In genomic region chr1:25544819-25545218, GRCh38 we compare ENCODE assay signal across 8 cellular contexts. TPM values are rescaled to one million over a fixed set of nuclear protein-coding genes. Genes with fewer than 3 reads are reported as not detected.
DNase-seq lines count a peak whose midpoint lies in the region; ATAC-seq and TF ChIP-seq lines count a peak whose summit lies in the region.

No MANE protein-coding gene starts in this region.

- no peaks in the 10 kb centered on the region for H3K9me3 Mint-ChIP-seq in activated T-cell treated with anti-CD3 and anti-CD28 coated beads, Interleukin-2, amount 50 U/mL, for 72 hours
- no peaks in the 10 kb centered on the region for H3K9me3 Mint-ChIP-seq in stimulated activated naive CD8-positive, alpha-beta T cell treated with anti-CD3 and anti-CD28 coated beads, Interleukin-15, amount 100 ng/mL, for 72 hours

- ATAC-seq in activated T-cell treated with anti-CD3 and anti-CD28 coated beads, Interleukin-2, amount 50 U/mL, for 72 hours (replicated peaks in 1 of 2) = no peak
- ATAC-seq in stimulated activated naive CD8-positive, alpha-beta T cell treated with anti-CD3 and anti-CD28 coated beads, Interleukin-15, amount 100 ng/mL, for 72 hours = no peak
- ATAC-seq in GM18517 (IDR thresholded peaks at IDR 0.05; ENCODE audit: unreplicated experiment) (no peak), GM18870 (IDR thresholded peaks at IDR 0.05; ENCODE audit: unreplicated experiment) (no peak)

- DNase-seq in activated T-cell treated with anti-CD3 and anti-CD28 coated beads, Interleukin-2, amount 50 U/mL, for 72 hours = no peak
- DNase-seq in activated T-cell treated with anti-CD3 and anti-CD28 coated beads for 4 hours = no peak
- peak; percentile 49 for DNase-seq in astrocyte of the hippocampus (ENCODE audit: low read depth, low spot score)
- DNase-seq in stimulated activated naive CD8-positive, alpha-beta T cell treated with anti-CD3 and anti-CD28 coated beads, Interleukin-15, amount 100 ng/mL, for 72 hours = no peak
- DNase-seq in GM20000 (ENCODE audit: low spot score) = no peak

- H3K27ac ChIP-seq in iPS-20b (ENCODE audit: low read length) = no peak overlapping the region

- no peak overlapping the region for H3K9ac ChIP-seq in iPS-20b (ENCODE audit: low read depth, low read length)

- H3K36me3 Mint-ChIP-seq in activated T-cell treated with anti-CD3 and anti-CD28 coated beads, Interleukin-2, amount 50 U/mL, for 72 hours (ENCODE audit: insufficient read depth in 2 of 2) = no peaks in the 10 kb centered on the region

- H3K4me3 Mint-ChIP-seq in activated T-cell treated with anti-CD3 and anti-CD28 coated beads, Interleukin-2, amount 50 U/mL, for 72 hours = peak overlapping the region; percentile 90 to 92
- H3K4me3 Mint-ChIP-seq in stimulated activated naive CD8-positive, alpha-beta T cell treated with anti-CD3 and anti-CD28 coated beads, Interleukin-15, amount 100 ng/mL, for 72 hours = peak overlapping the region; percentile 78 to 95

- no peaks in the 10 kb centered on the region for H3K9me3 ChIP-seq in iPS-20b (ENCODE audit: insufficient read depth, low read depth, low read length)

- H3K4me3 ChIP-seq in iPS-20b (ENCODE audit: low read length) = peak overlapping the region; percentile 58

- H3K36me3 ChIP-seq in iPS-20b (ENCODE audit: insufficient read depth, low read depth, low read length) = no peaks in the 10 kb centered on the region

- no peak overlapping the region for H3K27ac Mint-ChIP-seq in activated T-cell treated with anti-CD3 and anti-CD28 coated beads, Interleukin-2, amount 50 U/mL, for 72 hours
- peak overlapping the region; percentile 5 to 95 for H3K27ac Mint-ChIP-seq in stimulated activated naive CD8-positive, alpha-beta T cell treated with anti-CD3 and anti-CD28 coated beads, Interleukin-15, amount 100 ng/mL, for 72 hours

- H3K4me1 Mint-ChIP-seq in activated T-cell treated with anti-CD3 and anti-CD28 coated beads, Interleukin-2, amount 50 U/mL, for 72 hours (ENCODE audit: low read depth) = peaks cover 44% of the 10 kb centered on the region
- H3K4me1 Mint-ChIP-seq in stimulated activated naive CD8-positive, alpha-beta T cell treated with anti-CD3 and anti-CD28 coated beads, Interleukin-15, amount 100 ng/mL, for 72 hours = peaks cover 59% of the 10 kb centered on the region

- no peaks in the 10 kb centered on the region for H3K27me3 Mint-ChIP-seq in activated T-cell treated with anti-CD3 and anti-CD28 coated beads, Interleukin-2, amount 50 U/mL, for 72 hours (ENCODE audit: low read depth)
- no peaks in the 10 kb centered on the region for H3K27me3 Mint-ChIP-seq in stimulated activated naive CD8-positive, alpha-beta T cell treated with anti-CD3 and anti-CD28 coated beads, Interleukin-15, amount 100 ng/mL, for 72 hours

- peaks cover 4% of the 10 kb centered on the region; the same call in 1 of the 2 replicates for H3K4me1 ChIP-seq in iPS-20b (ENCODE audit: insufficient read depth, low read length)

- peaks cover 17% of the 10 kb centered on the region for H3K27me3 ChIP-seq in iPS-20b (ENCODE audit: insufficient read depth, low read length)

- no peak for TF ChIP-seq CTCF in GM20000 (IDR thresholded peaks at IDR 0.05; ENCODE audit: extremely low read depth, missing control alignments)

RNA-seq across cellular contexts. Expression of gene LDLRAP1, which starts 1.4 kb away (rescaled TPM):
- total RNA-seq in activated T-cell treated with anti-CD3 and anti-CD28 coated beads, Interleukin-2, amount 50 U/mL, for 72 hours = 10 to 100 TPM; 13.5 to 14.7 TPM
